ENCODE assay signal across 24 cellular contexts in genomic region chr14:98167253-98167652, GRCh38.
DNase-seq lines count a peak whose midpoint lies in the region; ATAC-seq and TF ChIP-seq lines count a peak whose summit lies in the region.
"Had no signal": no experiment of that assay in that cellular context is flagged by ENCODE, and none has a peak within 500 bp of the region (broad histone marks: within the 10 kb centered on the region; RNA-seq: fewer than 3 reads in every experiment).

No MANE protein-coding gene starts in this region.

- CTCF ChIA-PET in CD8-positive, alpha-beta memory T cell (lab: Charles Lee) = interaction anchor here (0.9 to 6.0 kb wide), 4 partner anchors 27 to 1104 kb away, joined by 3 to 41 read pairs (median 4); partner anchors contain the start of gene BCL11B

- peaks cover 79% of the 10 kb centered on the region for H3K4me1 ChIP-seq in CD8-positive, alpha-beta memory T cell (ENCODE audit: insufficient read depth, low read length)
- H3K4me1 ChIP-seq in BE2C = no peaks in the 10 kb centered on the region
- H3K4me1 ChIP-seq: SJCRH30 had no signal

- H3K27me3 Mint-ChIP-seq in activated T-cell treated with anti-CD3 and anti-CD28 coated beads, Interleukin-2, amount 50 U/mL, for 24 hours = no peaks in the 10 kb centered on the region
- H3K27me3 Mint-ChIP-seq in CD8-positive, alpha-beta memory T cell = peaks cover 0 to 5% of the 10 kb centered on the region in 2 donors
- no peaks in the 10 kb centered on the region for H3K27me3 Mint-ChIP-seq in activated T-helper 1 cell treated with anti-CD3 and anti-CD28 coated beads, Interleukin-12 subunit alpha, Interleukin-12 subunit beta, Interleukin-2, Interleukin-4 antibody, amounts not matched to agents 30 ng/mL and 10 ng/mL and 1 ng/mL, durations not matched to agents 14 hours and 24 hours and 36 hours (ENCODE audit: insufficient read depth)
- H3K27me3 Mint-ChIP-seq in naive thymus-derived CD8-positive, alpha-beta T cell = no peaks in the 10 kb centered on the region

- TF ChIP-seq CTCF in BE2C (IDR thresholded peaks at IDR 0.05; ENCODE audit: low read depth, low read length) = no peak

- H3K27ac ChIP-seq in CD8-positive, alpha-beta memory T cell (ENCODE audit: low read depth, low read length) = no peak overlapping the region
- H3K27ac ChIP-seq: brain microvascular endothelial cell, C4-2B, hepatocyte, SJCRH30 had no signal

- H3K4me1 Mint-ChIP-seq in activated T-cell treated with anti-CD3 and anti-CD28 coated beads, Interleukin-2, amount 50 U/mL, for 24 hours (ENCODE audit: low read depth) = peaks cover 94% of the 10 kb centered on the region
- peaks cover 76 to 91% (median 88%) of the 10 kb centered on the region in 3 donors for H3K4me1 Mint-ChIP-seq in CD8-positive, alpha-beta memory T cell
- H3K4me1 Mint-ChIP-seq in activated T-helper 1 cell treated with anti-CD3 and anti-CD28 coated beads, Interleukin-12 subunit alpha, Interleukin-12 subunit beta, Interleukin-2, Interleukin-4 antibody, amounts not matched to agents 30 ng/mL and 10 ng/mL and 1 ng/mL, durations not matched to agents 14 hours and 24 hours and 36 hours (ENCODE audit: low read depth) = peaks cover 74% of the 10 kb centered on the region
- peaks cover 52 to 94% (median 84%) of the 10 kb centered on the region in 4 donors for H3K4me1 Mint-ChIP-seq in naive thymus-derived CD8-positive, alpha-beta T cell

- peak overlapping the region; percentile 35 for H3K4me3 ChIP-seq in CD8-positive, alpha-beta memory T cell (ENCODE audit: low read length)
- no peak overlapping the region for H3K4me3 ChIP-seq in BE2C (ENCODE audit: low read depth, low read length)
- H3K4me3 ChIP-seq: hepatocyte, SJCRH30, skin epidermis had no signal

- peaks cover 20% of the 10 kb centered on the region for H3K9me3 Mint-ChIP-seq in activated T-cell treated with anti-CD3 and anti-CD28 coated beads, Interleukin-2, amount 50 U/mL, for 24 hours
- peaks cover 0 to 3% (median 0%) of the 10 kb centered on the region in 5 donors for H3K9me3 Mint-ChIP-seq in CD8-positive, alpha-beta memory T cell
- H3K9me3 Mint-ChIP-seq in activated T-helper 1 cell treated with anti-CD3 and anti-CD28 coated beads, Interleukin-12 subunit alpha, Interleukin-12 subunit beta, Interleukin-2, Interleukin-4 antibody, amounts not matched to agents 30 ng/mL and 10 ng/mL and 1 ng/mL, durations not matched to agents 14 hours and 24 hours and 36 hours = peaks cover 15% of the 10 kb centered on the region
- no peaks in the 10 kb centered on the region for H3K9me3 Mint-ChIP-seq in naive thymus-derived CD8-positive, alpha-beta T cell
- H3K9me3 Mint-ChIP-seq: H9, immature natural killer cell had no signal

- peak overlapping the region; percentile 98 for H3K27ac Mint-ChIP-seq in activated T-cell treated with anti-CD3 and anti-CD28 coated beads, Interleukin-2, amount 50 U/mL, for 24 hours
- H3K27ac Mint-ChIP-seq in CD8-positive, alpha-beta memory T cell = peak overlapping the region in 6 of 8 donors; percentile 68 to 95 (median 86)
- no peak overlapping the region for H3K27ac Mint-ChIP-seq in activated T-helper 1 cell treated with anti-CD3 and anti-CD28 coated beads, Interleukin-12 subunit alpha, Interleukin-12 subunit beta, Interleukin-2, Interleukin-4 antibody, amounts not matched to agents 30 ng/mL and 10 ng/mL and 1 ng/mL, durations not matched to agents 14 hours and 24 hours and 36 hours
- peak overlapping the region; percentile 90 to 99 (median 97) for H3K27ac Mint-ChIP-seq in naive thymus-derived CD8-positive, alpha-beta T cell
- H3K27ac Mint-ChIP-seq: H9, immature natural killer cell had no signal

- peak; percentile 25 to 45 for ATAC-seq in naive thymus-derived CD8-positive, alpha-beta T cell
- ATAC-seq in GM18868 (IDR thresholded peaks at IDR 0.05; ENCODE audit: unreplicated experiment) = no peak
- ATAC-seq: esophagus mucosa, left lobe of liver had no signal

- H3K4me3 Mint-ChIP-seq in activated T-cell treated with anti-CD3 and anti-CD28 coated beads, Interleukin-2, amount 50 U/mL, for 24 hours = peak overlapping the region; percentile 30
- peak overlapping the region in 3 of 7 donors; percentile 23 to 66 (median 65) for H3K4me3 Mint-ChIP-seq in CD8-positive, alpha-beta memory T cell
- H3K4me3 Mint-ChIP-seq in activated T-helper 1 cell treated with anti-CD3 and anti-CD28 coated beads, Interleukin-12 subunit alpha, Interleukin-12 subunit beta, Interleukin-2, Interleukin-4 antibody, amounts not matched to agents 30 ng/mL and 10 ng/mL and 1 ng/mL, durations not matched to agents 14 hours and 24 hours and 36 hours = peak overlapping the region; percentile 13
- H3K4me3 Mint-ChIP-seq in naive thymus-derived CD8-positive, alpha-beta T cell = peak overlapping the region; percentile 36 to 83 (median 76)
- H3K4me3 Mint-ChIP-seq: H9, immature natural killer cell had no signal

- POLR2A ChIA-PET in CD8-positive, alpha-beta memory T cell (lab: Charles Lee) = no interaction called here
- POLR2A ChIA-PET in naive thymus-derived CD8-positive, alpha-beta T cell (lab: Charles Lee) = interaction anchor here (1.0 to 16.7 kb wide), 13 partner anchors 8 to 1102 kb away, joined by 3 to 361 read pairs (median 4); no protein-coding TSS in a partner anchor

- peaks cover 29% of the 10 kb centered on the region for H3K36me3 Mint-ChIP-seq in activated T-cell treated with anti-CD3 and anti-CD28 coated beads, Interleukin-2, amount 50 U/mL, for 24 hours (ENCODE audit: low read depth)
- peaks cover 0 to 7% (median 2%) of the 10 kb centered on the region in 3 donors for H3K36me3 Mint-ChIP-seq in CD8-positive, alpha-beta memory T cell
- H3K36me3 Mint-ChIP-seq in activated T-helper 1 cell treated with anti-CD3 and anti-CD28 coated beads, Interleukin-12 subunit alpha, Interleukin-12 subunit beta, Interleukin-2, Interleukin-4 antibody, amounts not matched to agents 30 ng/mL and 10 ng/mL and 1 ng/mL, durations not matched to agents 14 hours and 24 hours and 36 hours (ENCODE audit: low read depth) = peaks cover 17% of the 10 kb centered on the region
- peaks cover 0 to 12% (median 6%) of the 10 kb centered on the region in 3 donors for H3K36me3 Mint-ChIP-seq in naive thymus-derived CD8-positive, alpha-beta T cell

- H3K27me3 ChIP-seq in CD8-positive, alpha-beta memory T cell (ENCODE audit: insufficient read depth, low read length, poor library complexity, severe bottlenecking) = no peaks in the 10 kb centered on the region
- H3K27me3 ChIP-seq in BE2C = no peaks in the 10 kb centered on the region
- H3K27me3 ChIP-seq: brain microvascular endothelial cell, hepatocyte, SJCRH30 had no signal

- intact Hi-C loops in activated T-helper 1 cell treated with anti-CD3 and anti-CD28 coated beads, Interleukin-12 subunit alpha, Interleukin-12 subunit beta, Interleukin-2, Interleukin-4 antibody, amounts not matched to agents 30 ng/mL and 10 ng/mL and 1 ng/mL, durations not matched to agents 14 hours and 24 hours and 36 hours (cut with micrococcal nuclease) = no loop called here

- no peaks in the 10 kb centered on the region for H3K36me3 ChIP-seq in CD8-positive, alpha-beta memory T cell (ENCODE audit: insufficient read depth, low read length)
- no peaks in the 10 kb centered on the region for H3K36me3 ChIP-seq in BE2C
- H3K36me3 ChIP-seq: brain microvascular endothelial cell, SJCRH30 had no signal

- H3K9me3 ChIP-seq in CD8-positive, alpha-beta memory T cell (ENCODE audit: low read length) = no peaks in the 10 kb centered on the region
- no peaks in the 10 kb centered on the region for H3K9me3 ChIP-seq in BE2C
- H3K9me3 ChIP-seq: SJCRH30 had no signal

- DNase-seq in activated T-cell treated with anti-CD3 and anti-CD28 coated beads, Interleukin-2, amount 50 U/mL, for 24 hours = no peak
- DNase-seq in activated T-cell treated with anti-CD3 and anti-CD28 coated beads, Interleukin-2, amount 50 U/mL, for 48 hours = no peak
- no peak for DNase-seq in CD8-positive, alpha-beta memory T cell
- DNase-seq in activated T-helper 1 cell treated with anti-CD3 and anti-CD28 coated beads, Interleukin-12 subunit alpha, Interleukin-12 subunit beta, Interleukin-2, Interleukin-4 antibody, amounts not matched to agents 30 ng/mL and 10 ng/mL and 1 ng/mL, durations not matched to agents 14 hours and 24 hours and 36 hours (ENCODE audit: low spot score) = no peak
- no peak for DNase-seq in naive thymus-derived CD8-positive, alpha-beta T cell
- no peak for DNase-seq in BE2C
- no peak for DNase-seq in AG08396 (ENCODE audit: low spot score)
- DNase-seq: ACHN, activated T-cell treated with anti-CD3 and anti-CD28 coated beads for 4 hours, brain microvascular endothelial cell, foreskin melanocyte, H9, Kasumi-1, NCI-H1048, NCI-H187 treated with DMSO at 0.1 percent for 48 hours, NCI-H526 treated with DMSO at 0.1 percent for 48 hours, SJCRH30 had no signal
